Comparison of ENCODE assay signal across 1 cellular context in genomic region chr5:66144074-66144798, GRCh38.
TF ChIP-seq lines count a peak whose summit lies in the region.

Gene SREK1 (plus strand): TSS chr5:66144300. CDS start chr5:66144377, 77 bp downstream.

TF ChIP-seq in K562, 482 proteins besides CTCF, POLR2A, EP300 and RAD21 (continued from another document and continues in another):
- TF ChIP-seq MGA (IDR thresholded peaks at IDR 0.05) (peak; percentile 71), DACH1 (IDR thresholded peaks at IDR 0.05; ENCODE audit: partially characterized antibody) (no peak), ZNF76 (CRISPR knock-in tag; IDR thresholded peaks at IDR 0.05; ENCODE audit: borderline replicate concordance) (no peak), TEAD2 (tag; IDR thresholded peaks at IDR 0.05) (no peak), SMARCE1 (IDR thresholded peaks at IDR 0.05) (no peak; the same call in 1 of the 2 replicates), CBFA2T2 (conservative IDR thresholded peaks at IDR 0.05) (peak; percentile 93), NFRKB (IDR thresholded peaks at IDR 0.05; ENCODE audit: low read depth) (no peak; the same call in 1 of the 2 replicates), RFX5 (IDR thresholded peaks at IDR 0.05; ENCODE audit: low read depth, low read length) (no peak), GABPB1 (CRISPR knock-in tag; IDR thresholded peaks at IDR 0.05) (peak; percentile 69), BHLHE40 (IDR thresholded peaks at IDR 0.05; ENCODE audit: low read length) (peak; percentile 92), PHB (CRISPR knock-in tag; IDR thresholded peaks at IDR 0.05) (no peak; the same call in 1 of the 2 replicates), MED1 (CRISPR knock-in tag; IDR thresholded peaks at IDR 0.05; ENCODE audit: borderline replicate concordance) (no peak), FOXO4 (CRISPR knock-in tag; IDR thresholded peaks at IDR 0.05) (0 out of 2 replicates have a peak, but pooled peaks have one; percentile 38), CREBBP (IDR thresholded peaks at IDR 0.05; ENCODE audit: low read depth, low read length) (no peak), ZNF57 (CRISPR knock-in tag; IDR thresholded peaks at IDR 0.05) (no peak), HDAC3 (IDR thresholded peaks at IDR 0.05; ENCODE audit: borderline replicate concordance, partially characterized antibody) (no peak), MLX (CRISPR knock-in tag; conservative IDR thresholded peaks at IDR 0.05) (no peak), HNRNPLL (IDR thresholded peaks at IDR 0.05; ENCODE audit: low read depth, low read length, poor library complexity, severe bottlenecking) (peak; percentile 91), XRCC3 (IDR thresholded peaks at IDR 0.05) (no peak), PTTG1 (tag; IDR thresholded peaks at IDR 0.05; ENCODE audit: low read depth) (no peak), ZNF121 (CRISPR knock-in tag; conservative IDR thresholded peaks at IDR 0.05) (no peak), PKNOX1 (IDR thresholded peaks at IDR 0.05) (no peak), NFYB (IDR thresholded peaks at IDR 0.05; ENCODE audit: extremely low read depth, insufficient read length) (no peak), HCFC1 (IDR thresholded peaks at IDR 0.05; ENCODE audit: low read depth, low read length) (peak; percentile 71), RBM17 (IDR thresholded peaks at IDR 0.05; ENCODE audit: borderline replicate concordance, low read depth, low read length) (no peak), ZNF436 (CRISPR knock-in tag; IDR thresholded peaks at IDR 0.05) (no peak), E4F1 (CRISPR knock-in tag; IDR thresholded peaks at IDR 0.05; ENCODE audit: borderline replicate concordance) (no peak), ZNF347 (CRISPR knock-in tag; IDR thresholded peaks at IDR 0.05; ENCODE audit: low read depth) (no peak), TSC22D4 (tag; IDR thresholded peaks at IDR 0.05) (no peak), ZNF584 (CRISPR knock-in tag; IDR thresholded peaks at IDR 0.05; ENCODE audit: low read depth) (peak; percentile 80; the same call in 1 of the 2 replicates), HMGN3 (IDR thresholded peaks at IDR 0.05; ENCODE audit: borderline replicate concordance, extremely low read depth, insufficient read length, low read depth, low read length) (peak; percentile 93), MXD1 (CRISPR knock-in tag; IDR thresholded peaks at IDR 0.05; ENCODE audit: borderline replicate concordance, poor library complexity, severe bottlenecking) (no peak), MAX (CRISPR knock-in tag; IDR thresholded peaks at IDR 0.05) (peak; percentile 77), ZNF785 (CRISPR knock-in tag; IDR thresholded peaks at IDR 0.05) (no peak), KDM4B (IDR thresholded peaks at IDR 0.05; ENCODE audit: borderline replicate concordance in 2 of 2, low read depth in 1 of 2) (0 out of 4 replicates have a peak, but pooled peaks of 1 of the 2 experiments have one; percentile 74), HOXB6 (CRISPR knock-in tag; IDR thresholded peaks at IDR 0.05; ENCODE audit: borderline replicate concordance) (no peak), POLR3A (IDR thresholded peaks at IDR 0.05; ENCODE audit: borderline replicate concordance, extremely low read depth, insufficient read depth, insufficient read length) (no peak), ZMIZ1 (IDR thresholded peaks at IDR 0.05; ENCODE audit: low read depth in 2 of 2, low read length in 2 of 2) (no peak), SNIP1 (IDR thresholded peaks at IDR 0.05; ENCODE audit: low read depth) (no peak), ZNF444 (CRISPR knock-in tag; IDR thresholded peaks at IDR 0.05) (no peak), ZZZ3 (IDR thresholded peaks at IDR 0.05) (0 out of 2 replicates have a peak, but pooled peaks have one; percentile 27)
